In the genomic region with DNA sequence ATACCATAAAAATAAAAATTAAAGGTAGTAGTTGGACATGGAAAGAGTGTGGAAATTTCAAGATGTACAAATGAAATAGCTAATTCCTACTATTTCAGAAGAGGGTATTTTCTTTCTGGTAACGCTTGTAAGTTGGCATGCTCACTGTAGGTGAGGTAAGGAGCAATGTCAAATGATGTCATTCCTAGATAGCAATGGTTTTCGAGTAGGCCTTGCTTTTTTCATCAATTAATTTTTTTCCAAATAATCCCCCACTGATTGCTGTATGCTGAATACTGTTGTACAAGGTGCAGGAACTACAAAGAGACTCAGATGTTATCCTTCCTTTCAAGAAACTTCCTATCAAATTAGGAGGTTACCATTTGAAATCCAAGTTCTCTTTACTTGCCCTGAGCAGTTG, we compare ENCODE assay signal across 1 cellular context.
TF ChIP-seq lines count a peak whose summit lies in the region.

No MANE protein-coding gene starts in this region.

TF ChIP-seq in K562, 482 proteins besides CTCF, POLR2A, EP300 and RAD21:
- TF ChIP-seq POLR2H (tag; IDR thresholded peaks at IDR 0.05; ENCODE audit: low read depth), result no peak
- TF ChIP-seq SOX6 (IDR thresholded peaks at IDR 0.05), result no peak
- TF ChIP-seq PTTG1 (tag; IDR thresholded peaks at IDR 0.05; ENCODE audit: low read depth), result no peak
- TF ChIP-seq GABPB2 (CRISPR knock-in tag; conservative IDR thresholded peaks at IDR 0.05), result no peak
- no peak for TF ChIP-seq ZC3H11A (IDR thresholded peaks at IDR 0.05; ENCODE audit: low read depth, low read length)
- TF ChIP-seq HNRNPLL (IDR thresholded peaks at IDR 0.05; ENCODE audit: low read depth, low read length, poor library complexity, severe bottlenecking), result no peak
